ENCODE assay signal across 2 cellular contexts in the genomic region with DNA sequence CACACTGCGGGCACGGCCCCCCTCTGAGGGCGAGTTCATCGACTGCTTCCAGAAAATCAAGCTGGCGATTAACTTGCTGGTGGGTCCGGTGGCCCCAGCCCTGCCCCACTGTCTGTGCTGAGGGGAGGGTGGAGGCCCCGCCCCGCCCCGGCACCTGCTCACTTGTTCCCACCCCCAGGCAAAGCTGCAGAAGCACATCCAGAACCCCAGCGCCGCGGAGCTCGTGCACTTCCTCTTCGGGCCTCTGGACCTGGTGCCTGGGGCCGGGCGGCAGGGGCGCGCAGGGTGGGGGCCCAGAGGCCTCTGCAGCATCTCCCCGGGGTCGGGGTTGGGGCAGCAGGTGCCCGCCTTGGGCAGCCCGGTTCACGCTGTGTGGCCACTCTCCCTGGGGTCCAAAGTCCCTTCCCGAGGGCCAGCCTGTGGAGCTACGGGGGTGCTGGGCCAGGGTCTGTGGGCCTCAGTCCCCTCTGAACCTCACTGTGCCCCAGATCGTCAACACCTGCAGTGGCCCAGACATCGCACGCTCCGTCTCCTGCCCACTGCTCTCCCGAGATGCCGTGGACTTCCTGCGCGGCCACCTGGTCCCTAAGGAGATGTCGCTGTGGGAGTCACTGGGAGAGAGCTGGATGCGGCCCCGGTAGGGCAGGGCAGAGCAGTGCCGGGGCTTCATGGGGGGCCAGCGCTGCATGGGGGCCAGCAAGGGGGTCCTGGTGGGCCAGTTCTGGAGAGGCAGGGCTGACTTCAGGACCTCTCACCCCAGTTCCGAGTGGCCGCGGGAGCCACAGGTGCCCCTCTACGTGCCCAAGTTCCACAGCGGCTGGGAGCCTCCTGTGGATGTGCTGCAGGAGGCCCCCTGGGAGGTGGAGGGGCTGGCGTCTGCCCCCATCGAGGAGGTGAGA.
TF ChIP-seq lines count a peak whose summit lies in the region.

No MANE protein-coding gene starts in this region.

TF ChIP-seq in SK-N-SH, 30 proteins besides CTCF, POLR2A, EP300 and RAD21:
- no peak for TF ChIP-seq ELF1 (IDR thresholded peaks at IDR 0.05)
- no peak for TF ChIP-seq SMC3 (IDR thresholded peaks at IDR 0.05; ENCODE audit: low read depth, low read length)
- TF ChIP-seq GABPA (IDR thresholded peaks at IDR 0.05; ENCODE audit: low read depth), result no peak
- no peak for TF ChIP-seq PBX3 (IDR thresholded peaks at IDR 0.05)
- no peak for TF ChIP-seq FOXM1 (IDR thresholded peaks at IDR 0.05; ENCODE audit: low read depth)
- no peak for TF ChIP-seq RFX5 (IDR thresholded peaks at IDR 0.05; ENCODE audit: low read length)
- no peak for TF ChIP-seq NFIC (IDR thresholded peaks at IDR 0.05; ENCODE audit: borderline replicate concordance)
- no peak for TF ChIP-seq RCOR1 (IDR thresholded peaks at IDR 0.05; ENCODE audit: low read length)
- TF ChIP-seq POLR2AphosphoS5 (IDR thresholded peaks at IDR 0.05; ENCODE audit: low read depth, low read length), result no peak
- TF ChIP-seq, protein P1, sequence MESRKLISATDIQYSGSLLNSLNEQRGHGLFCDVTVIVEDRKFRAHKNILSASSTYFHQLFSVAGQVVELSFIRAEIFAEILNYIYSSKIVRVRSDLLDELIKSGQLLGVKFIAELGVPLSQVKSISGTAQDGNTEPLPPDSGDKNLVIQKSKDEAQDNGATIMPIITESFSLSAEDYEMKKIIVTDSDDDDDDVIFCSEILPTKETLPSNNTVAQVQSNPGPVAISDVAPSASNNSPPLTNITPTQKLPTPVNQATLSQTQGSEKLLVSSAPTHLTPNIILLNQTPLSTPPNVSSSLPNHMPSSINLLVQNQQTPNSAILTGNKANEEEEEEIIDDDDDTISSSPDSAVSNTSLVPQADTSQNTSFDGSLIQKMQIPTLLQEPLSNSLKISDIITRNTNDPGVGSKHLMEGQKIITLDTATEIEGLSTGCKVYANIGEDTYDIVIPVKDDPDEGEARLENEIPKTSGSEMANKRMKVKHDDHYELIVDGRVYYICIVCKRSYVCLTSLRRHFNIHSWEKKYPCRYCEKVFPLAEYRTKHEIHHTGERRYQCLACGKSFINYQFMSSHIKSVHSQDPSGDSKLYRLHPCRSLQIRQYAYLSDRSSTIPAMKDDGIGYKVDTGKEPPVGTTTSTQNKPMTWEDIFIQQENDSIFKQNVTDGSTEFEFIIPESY (IDR thresholded peaks at IDR 0.05; ENCODE audit: borderline replicate concordance, low read depth), result no peak
- TF ChIP-seq YY1 (IDR thresholded peaks at IDR 0.05; ENCODE audit: low read depth), result no peak
- no peak for TF ChIP-seq NRF1 (IDR thresholded peaks at IDR 0.05; ENCODE audit: low read depth, low read length)
- TF ChIP-seq USF1 (IDR thresholded peaks at IDR 0.05; ENCODE audit: borderline replicate concordance, low read depth), result no peak
- TF ChIP-seq, protein P2, sequence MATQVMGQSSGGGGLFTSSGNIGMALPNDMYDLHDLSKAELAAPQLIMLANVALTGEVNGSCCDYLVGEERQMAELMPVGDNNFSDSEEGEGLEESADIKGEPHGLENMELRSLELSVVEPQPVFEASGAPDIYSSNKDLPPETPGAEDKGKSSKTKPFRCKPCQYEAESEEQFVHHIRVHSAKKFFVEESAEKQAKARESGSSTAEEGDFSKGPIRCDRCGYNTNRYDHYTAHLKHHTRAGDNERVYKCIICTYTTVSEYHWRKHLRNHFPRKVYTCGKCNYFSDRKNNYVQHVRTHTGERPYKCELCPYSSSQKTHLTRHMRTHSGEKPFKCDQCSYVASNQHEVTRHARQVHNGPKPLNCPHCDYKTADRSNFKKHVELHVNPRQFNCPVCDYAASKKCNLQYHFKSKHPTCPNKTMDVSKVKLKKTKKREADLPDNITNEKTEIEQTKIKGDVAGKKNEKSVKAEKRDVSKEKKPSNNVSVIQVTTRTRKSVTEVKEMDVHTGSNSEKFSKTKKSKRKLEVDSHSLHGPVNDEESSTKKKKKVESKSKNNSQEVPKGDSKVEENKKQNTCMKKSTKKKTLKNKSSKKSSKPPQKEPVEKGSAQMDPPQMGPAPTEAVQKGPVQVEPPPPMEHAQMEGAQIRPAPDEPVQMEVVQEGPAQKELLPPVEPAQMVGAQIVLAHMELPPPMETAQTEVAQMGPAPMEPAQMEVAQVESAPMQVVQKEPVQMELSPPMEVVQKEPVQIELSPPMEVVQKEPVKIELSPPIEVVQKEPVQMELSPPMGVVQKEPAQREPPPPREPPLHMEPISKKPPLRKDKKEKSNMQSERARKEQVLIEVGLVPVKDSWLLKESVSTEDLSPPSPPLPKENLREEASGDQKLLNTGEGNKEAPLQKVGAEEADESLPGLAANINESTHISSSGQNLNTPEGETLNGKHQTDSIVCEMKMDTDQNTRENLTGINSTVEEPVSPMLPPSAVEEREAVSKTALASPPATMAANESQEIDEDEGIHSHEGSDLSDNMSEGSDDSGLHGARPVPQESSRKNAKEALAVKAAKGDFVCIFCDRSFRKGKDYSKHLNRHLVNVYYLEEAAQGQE (IDR thresholded peaks at IDR 0.05; ENCODE audit: low read depth, low read length), result no peak
- TF ChIP-seq SIN3A (IDR thresholded peaks at IDR 0.05; ENCODE audit: borderline replicate concordance, low read depth, low read length), result no peak
- TF ChIP-seq FOSL2 (IDR thresholded peaks at IDR 0.05; ENCODE audit: borderline replicate concordance, low read depth), result no peak
- no peak for TF ChIP-seq EZH2phosphoT487 (IDR thresholded peaks at IDR 0.05; ENCODE audit: borderline replicate concordance, low read depth)
- no peak for TF ChIP-seq JUND (IDR thresholded peaks at IDR 0.05)
- no peak for TF ChIP-seq CHD2 (IDR thresholded peaks at IDR 0.05; ENCODE audit: low read length, partially characterized antibody)
- no peak for TF ChIP-seq GATA2 (CRISPR knock-in tag; IDR thresholded peaks at IDR 0.05)
TF ChIP-seq in SK-N-SH: peak in this region for 0.

TF ChIP-seq in SK-N-SH treated with all-trans-retinoic acid at 6 μM for 48 hours, 23 proteins besides CTCF, POLR2A, EP300 and RAD21:
- TF ChIP-seq TSHZ2 (CRISPR knock-in tag; IDR thresholded peaks at IDR 0.05), result no peak
- TF ChIP-seq BACH2 (CRISPR knock-in tag; IDR thresholded peaks at IDR 0.05; ENCODE audit: borderline replicate concordance), result no peak
- no peak for TF ChIP-seq CREB5 (CRISPR knock-in tag; IDR thresholded peaks at IDR 0.05; ENCODE audit: low read depth)
- no peak for TF ChIP-seq TOX (CRISPR knock-in tag; IDR thresholded peaks at IDR 0.05; ENCODE audit: borderline replicate concordance)
- no peak for TF ChIP-seq ZFP3 (CRISPR knock-in tag; IDR thresholded peaks at IDR 0.05)
- TF ChIP-seq ZNF8 (CRISPR knock-in tag; IDR thresholded peaks at IDR 0.05), result no peak
- TF ChIP-seq ZNF565 (CRISPR knock-in tag; conservative IDR thresholded peaks at IDR 0.05; ENCODE audit: low read depth), result no peak
- TF ChIP-seq PPARA (CRISPR knock-in tag; IDR thresholded peaks at IDR 0.05; ENCODE audit: borderline replicate concordance), result no peak
- TF ChIP-seq ISL1 (CRISPR knock-in tag; IDR thresholded peaks at IDR 0.05), result no peak
- TF ChIP-seq CSDC2 (CRISPR knock-in tag; IDR thresholded peaks at IDR 0.05), result no peak
- TF ChIP-seq, protein P3, sequence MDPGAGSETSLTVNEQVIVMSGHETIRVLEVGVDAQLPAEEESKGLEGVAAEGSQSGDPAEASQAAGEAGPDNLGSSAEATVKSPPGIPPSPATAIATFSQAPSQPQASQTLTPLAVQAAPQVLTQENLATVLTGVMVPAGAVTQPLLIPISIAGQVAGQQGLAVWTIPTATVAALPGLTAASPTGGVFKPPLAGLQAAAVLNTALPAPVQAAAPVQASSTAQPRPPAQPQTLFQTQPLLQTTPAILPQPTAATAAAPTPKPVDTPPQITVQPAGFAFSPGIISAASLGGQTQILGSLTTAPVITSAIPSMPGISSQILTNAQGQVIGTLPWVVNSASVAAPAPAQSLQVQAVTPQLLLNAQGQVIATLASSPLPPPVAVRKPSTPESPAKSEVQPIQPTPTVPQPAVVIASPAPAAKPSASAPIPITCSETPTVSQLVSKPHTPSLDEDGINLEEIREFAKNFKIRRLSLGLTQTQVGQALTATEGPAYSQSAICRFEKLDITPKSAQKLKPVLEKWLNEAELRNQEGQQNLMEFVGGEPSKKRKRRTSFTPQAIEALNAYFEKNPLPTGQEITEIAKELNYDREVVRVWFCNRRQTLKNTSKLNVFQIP (CRISPR knock-in tag; IDR thresholded peaks at IDR 0.05; ENCODE audit: borderline replicate concordance, low read depth), result no peak
- no peak for TF ChIP-seq ESRRG (CRISPR knock-in tag; IDR thresholded peaks at IDR 0.05)
